In the genomic region with DNA sequence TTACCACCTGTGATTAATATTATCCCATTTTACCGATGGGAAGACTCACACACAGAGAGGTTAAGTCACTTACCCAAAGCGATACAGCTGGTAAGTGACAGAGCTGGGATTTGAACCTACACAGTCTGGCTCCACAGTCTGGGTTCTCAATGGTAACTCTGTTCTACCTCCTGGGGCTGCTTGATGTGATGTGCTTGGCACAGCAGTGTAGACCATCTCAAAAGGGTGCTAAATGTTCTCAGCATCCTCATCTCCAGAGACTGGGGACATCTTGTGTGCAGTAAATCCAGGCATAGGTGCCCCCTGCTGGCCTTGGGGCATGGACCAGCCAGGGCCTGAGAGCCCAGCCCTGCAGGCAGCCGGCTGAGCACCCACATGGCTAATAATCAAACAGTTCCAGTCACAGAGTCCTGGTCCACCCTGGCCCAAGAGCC, we compare ENCODE assay signal across 9 cellular contexts. TPM values are rescaled to one million over a fixed set of nuclear protein-coding genes. Genes with fewer than 3 reads are reported as not detected.
DNase-seq lines count a peak whose midpoint lies in the region; ATAC-seq, FAIRE-seq and TF ChIP-seq lines count a peak whose summit lies in the region.
"Had no signal": no experiment of that assay in that cellular context is flagged by ENCODE, and none has a peak within 500 bp of the region (broad histone marks: within the 10 kb centered on the region; RNA-seq: fewer than 3 reads in every experiment).

No MANE protein-coding gene starts in this region.

- no peak overlapping the region for H3K4me2 ChIP-seq in A549

- H3K9me3 ChIP-seq in A549 = no peaks in the 10 kb centered on the region

- FAIRE-seq in A549 (lab: Jason Lieb, UNC) = peak; percentile 67
- FAIRE-seq: colon had no signal

- peaks cover 9% of the 10 kb centered on the region; the same call in 2 of the 3 replicates for H3K4me1 ChIP-seq in A549

- TF ChIP-seq EP300 in A549 (IDR thresholded peaks at IDR 0.05) = no peak

- DNase-seq in A549 (ENCODE audit: low read depth in 1 of 2, low spot score in 1 of 2) (peak; percentile 72 to 75), GM10266 (ENCODE audit: extremely low spot score) (peak; percentile 62), NCI-H460 (ENCODE audit: extremely low read depth, low read depth) (peak; percentile 63), head of caudate nucleus (peak in 40 of 42 donors; percentile 27 to 79 (median 60)), posterior vena cava (ENCODE audit: low spot score) (peak; percentile 81)
- DNase-seq in activated T-cell treated with anti-CD3 and anti-CD28 coated beads, Interleukin-2, amount 50 U/mL, for 48 hours = peak; percentile 59 to 69

- CTCF ChIA-PET in A549 (lab: Yijun Ruan, JAX) = interaction anchor here (0.6 to 10.1 kb wide), 13 partner anchors 12 to 287 kb away, joined by 3 to 103 read pairs (median 4); no protein-coding TSS in a partner anchor

- peak overlapping the region; percentile 25 to 32; a peak in 4 of 6 replicates for H3K27ac ChIP-seq in A549

- TF ChIP-seq POLR2A in A549 (IDR thresholded peaks at IDR 0.05; ENCODE audit: low read length) = no peak

- POLR2A ChIA-PET in A549 (lab: Yijun Ruan, JAX) = no interaction called here

- H3K4me3 ChIP-seq in A549 = no peak overlapping the region

- intact Hi-C loops in head of caudate nucleus (cut with DNase I) = loop anchor here (10.0 kb wide), 1 partner anchor 125 kb away; no protein-coding TSS in a partner anchor
- intact Hi-C loops in posterior vena cava (cut with DNase I) = no loop called here

- ATAC-seq in A549 (peak; percentile 96 to 97), HG03175 (IDR thresholded peaks at IDR 0.05; ENCODE audit: unreplicated experiment) (no peak), HG03354 (IDR thresholded peaks at IDR 0.05; ENCODE audit: poor library complexity, severe bottlenecking, unreplicated experiment) (no peak)

- WGBS in A549 (ENCODE audit: missing lambda C conversion rate) = 47% methylated on average over 3 of the region's 3 CpGs

- TF ChIP-seq RAD21 in A549 (conservative IDR thresholded peaks at IDR 0.05 in 1 of 2, IDR thresholded peaks at IDR 0.05 in 1 of 2) = peak; percentile 82 to 83

- TF ChIP-seq CTCF in A549 (IDR thresholded peaks at IDR 0.05) (peak; percentile 82), GM10266 (IDR thresholded peaks at IDR 0.05; ENCODE audit: control insufficient read depth, insufficient read depth, low read depth, missing control alignments) (peak; percentile 71)

TF ChIP-seq in A549, 52 proteins besides CTCF, POLR2A, EP300 and RAD21:
- TF ChIP-seq SMC3 (IDR thresholded peaks at IDR 0.05) (peak; percentile 94), ZFP36 (IDR thresholded peaks at IDR 0.05; ENCODE audit: borderline replicate concordance, partially characterized antibody) (peak; percentile 16), KDM1A (IDR thresholded peaks at IDR 0.05; ENCODE audit: low read depth) (0 out of 2 replicates have a peak, but pooled peaks have one; percentile 26), MAZ (IDR thresholded peaks at IDR 0.05; ENCODE audit: borderline replicate concordance, low read depth, low read length) (no peak)
TF ChIP-seq in A549: peak in this region for 3.

RNA-seq across cellular contexts. Expression of gene KATNB1, which starts 15.4 kb away (rescaled TPM):
- polyA plus RNA-seq in A549 (2011; rRNA removed) (18.6 and 21.1 TPM in 2 replicates), A549 (2017; fragmentation: RNase III; extraction: RNeasy Plus Mini Kit Qiagen cat#74134 plus additional on column Dnase treatment) (18.1 to 21.0 TPM (median 19.1 TPM) in 3 replicates)
- 43.2 and 53.0 TPM in 2 replicates for polyA plus RNA-seq in A549 (2012; cell fraction: cytosol; rRNA removed)
- polyA plus RNA-seq in A549 (2012; cell fraction: nucleus; rRNA removed) = 124 and 158 TPM in 2 replicates
- polyA minus RNA-seq in A549 (2011; rRNA and poly(A)+ RNA removed) = 14.3 and 22.3 TPM in 2 replicates
- total RNA-seq in NCI-H460 (2014; rRNA removed; shearing (Covaris generic)) = 64.7 and 67.2 TPM in 2 replicates
- 127 and 131 TPM in 2 replicates for polyA plus RNA-seq in NCI-H460 (2014; cell fraction: nucleus; rRNA removed)
- total RNA-seq in posterior vena cava = 10 to 100 TPM in 1 of 2 donors, 1 to 10 TPM in 1; 9.1 to 12.8 TPM

RNA-seq across cellular contexts. Expression of gene DRC7, which starts 25.6 kb away (rescaled TPM):
- polyA plus RNA-seq in A549 (2011; rRNA removed) (0.17 and 0.28 TPM in 2 replicates), A549 (2017; fragmentation: RNase III; extraction: RNeasy Plus Mini Kit Qiagen cat#74134 plus additional on column Dnase treatment) (0.10 to 0.28 TPM (median 0.10 TPM) in 3 replicates)
- polyA plus RNA-seq in A549 (2012; cell fraction: cytosol; rRNA removed) = 0.05 and 0.19 TPM in 2 replicates
- polyA plus RNA-seq in A549 (2012; cell fraction: nucleus; rRNA removed) = 0.11 and 0.20 TPM in 2 replicates
- 0.91 TPM in 1 of 2 replicates, not detected in the other for polyA minus RNA-seq in A549 (2011; rRNA and poly(A)+ RNA removed)
- not detected in 2 replicates for total RNA-seq in NCI-H460 (2014; rRNA removed; shearing (Covaris generic))
- polyA plus RNA-seq in NCI-H460 (2014; cell fraction: nucleus; rRNA removed) = not detected in 2 replicates
- total RNA-seq in posterior vena cava = not detected

RNA-seq across cellular contexts. Expression of gene ADGRG3, which starts 52.1 kb away (rescaled TPM):
- polyA plus RNA-seq in A549 (2011; rRNA removed) = 0.45 and 0.77 TPM in 2 replicates
- 0.17 and 0.22 TPM in 2 replicates for polyA plus RNA-seq in A549 (2012; cell fraction: cytosol; rRNA removed)
- 0.70 and 0.87 TPM in 2 replicates for polyA plus RNA-seq in A549 (2012; cell fraction: nucleus; rRNA removed)
- polyA plus RNA-seq in A549 (2017; fragmentation: RNase III; extraction: RNeasy Plus Mini Kit Qiagen cat#74134 plus additional on column Dnase treatment) = 0.17 to 0.34 TPM (median 0.25 TPM) in 3 replicates
- polyA minus RNA-seq in A549 (2011; rRNA and poly(A)+ RNA removed) = 0.41 and 1.2 TPM in 2 replicates
- 8.8 and 9.8 TPM in 2 replicates for total RNA-seq in NCI-H460 (2014; rRNA removed; shearing (Covaris generic))
- 6.4 and 9.8 TPM in 2 replicates for polyA plus RNA-seq in NCI-H460 (2014; cell fraction: nucleus; rRNA removed)
- 10 to 100 TPM in 1 of 2 donors, 1 to 10 TPM in 1; 6.8 to 10.4 TPM for total RNA-seq in posterior vena cava

Comparison
In these comparisons a context has a peak if more than half of its experiments do, and no peak if none do; other contexts are left out.
1. ATAC-seq: peak in A549 (2 of 2); none in HG03175 (single experiment) and HG03354 (single experiment).
2. Peak in every context shown above with its lines, with median percentiles within 50 percentile points of each other: DNase-seq.